ENCODE assay signal across 18 cellular contexts in genomic region chr11:73176145-73176891, GRCh38. TPM values are rescaled to one million over a fixed set of nuclear protein-coding genes. Genes with fewer than 3 reads are reported as not detected.
DNase-seq lines count a peak whose midpoint lies in the region; ATAC-seq, FAIRE-seq and TF ChIP-seq lines count a peak whose summit lies in the region.
"Had no signal": no experiment of that assay in that cellular context is flagged by ENCODE, and none has a peak within 500 bp of the region (broad histone marks: within the 10 kb centered on the region; RNA-seq: fewer than 3 reads in every experiment).

No MANE protein-coding gene starts in this region.

- no peaks in the 10 kb centered on the region for H3F3A ChIP-seq in Loucy (ENCODE audit: low read depth)

- TF ChIP-seq EP300 in H1 (IDR thresholded peaks at IDR 0.05; ENCODE audit: borderline replicate concordance in 1 of 2, low read depth in 2 of 2, low read length in 2 of 2), result no peak

- H2BK120ac ChIP-seq in H1 (replicated peaks; ENCODE audit: low read depth, low read length), result no peak overlapping the region

- no peak for FAIRE-seq in H1 (lab: Jason Lieb, UNC)
- FAIRE-seq: G401.6, kidney had no signal

- H3K79me2 ChIP-seq in Loucy (ENCODE audit: insufficient read depth, low read length), result no peaks in the 10 kb centered on the region
- no peaks in the 10 kb centered on the region for H3K79me2 ChIP-seq in H1 (ENCODE audit: control insufficient read depth in 1 of 2, insufficient read depth in 2 of 2, low read length in 2 of 2)

- H3K9ac ChIP-seq in Loucy (ENCODE audit: low read depth, low read length, poor library complexity, severe bottlenecking) (peak overlapping the region; percentile 49), H1 (replicated peaks in 1 of 4; ENCODE audit: extremely low read depth in 1 of 4, low read depth in 3 of 4, low read length in 3 of 4) (no peak overlapping the region)
- H3K9ac ChIP-seq: GM23248 had no signal

- H4K20me1 ChIP-seq in Loucy (ENCODE audit: insufficient read depth, low read length, poor library complexity, severe bottlenecking) (no peaks in the 10 kb centered on the region), H1 (replicated peaks in 1 of 2; ENCODE audit: control insufficient read depth in 1 of 2, insufficient read depth in 2 of 2, low read length in 2 of 2) (no peaks in the 10 kb centered on the region)

- peaks cover 0 to 6% (median 5%) of the 10 kb centered on the region in 3 donors for H3K4me1 Mint-ChIP-seq in CD8-positive, alpha-beta memory T cell

- no peak overlapping the region for H3K56ac ChIP-seq in H1 (replicated peaks; ENCODE audit: insufficient read length, low read depth, low read length)

- DNase-seq in NCI-H2171 treated with DMSO at 0.1 percent for 48 hours (lab: John Stamatoyannopoulos, UW), result peak; percentile 13
- DNase-seq in NCI-H2171 (lab: John Stamatoyannopoulos, UW), result no peak
- DNase-seq in H1 (ENCODE audit: low read depth in 1 of 2, low spot score in 2 of 2), result no peak
- DNase-seq in sciatic nerve (ENCODE audit: low spot score), result peak; percentile 41
- DNase-seq in CD8-positive, alpha-beta memory T cell, result no peak
- DNase-seq in hippocampal formation (lab: John Stamatoyannopoulos, UW), result no peak
- DNase-seq: effector CD8-positive, alpha-beta T cell; GM23248; kidney; NK-92 treated with Interleukin-12 subunit alpha and Interleukin-12 subunit beta, amount 100 ng/mL, for 24 hours had no signal

- H3K27ac ChIP-seq in H1 (ENCODE audit: low read depth, low read length), result no peak overlapping the region
- no peak overlapping the region for H3K27ac ChIP-seq in CD8-positive, alpha-beta memory T cell (ENCODE audit: low read depth, low read length)
- H3K27ac ChIP-seq: 22Rv1, GM23248 had no signal

- TF ChIP-seq RAD21 in H1 (IDR thresholded peaks at IDR 0.05 in 1 of 2, conservative IDR thresholded peaks at IDR 0.05 in 1 of 2; ENCODE audit: low read depth in 2 of 2, low read length in 2 of 2), result no peak

- no peaks in the 10 kb centered on the region for H3K9me2 ChIP-seq in Loucy (replicated peaks; ENCODE audit: low read depth, low read length)

- intact Hi-C loops in sciatic nerve (cut with DNase I), result loop anchor here (5.0 to 10.0 kb wide), 2 partner anchors 344 to 452 kb away; no protein-coding TSS in a partner anchor

- H3K36me3 ChIP-seq in Loucy (ENCODE audit: insufficient read depth, low read length), result no peaks in the 10 kb centered on the region
- H3K36me3 ChIP-seq in H1 (ENCODE audit: control insufficient read depth in 2 of 4, insufficient read depth in 4 of 4, low read length in 3 of 4), result no peaks in the 10 kb centered on the region
- H3K36me3 ChIP-seq in CD8-positive, alpha-beta memory T cell (ENCODE audit: insufficient read depth, low read length), result no peaks in the 10 kb centered on the region
- H3K36me3 ChIP-seq: gastroesophageal sphincter had no signal

- H3K36me3 Mint-ChIP-seq in CD8-positive, alpha-beta memory T cell, result no peaks in the 10 kb centered on the region
- H3K36me3 Mint-ChIP-seq: brain; natural killer cell treated with Interleukin-12 subunit alpha and Interleukin-12 subunit beta and Interleukin-15 and Interleukin-18, amount 100 ng/mL, for 72 hours had no signal

- H4K5ac ChIP-seq in H1 (ENCODE audit: insufficient read length, low read depth, low read length), result no peak overlapping the region

- no peak overlapping the region for H3K4me2 ChIP-seq in Loucy (ENCODE audit: low read depth, low read length, poor library complexity, severe bottlenecking)
- H3K4me2 ChIP-seq in H1 (ENCODE audit: insufficient read depth in 1 of 2, low read depth in 2 of 2, low read length in 2 of 2), result no peak overlapping the region

- no peaks in the 10 kb centered on the region for H3K27me3 ChIP-seq in Loucy (ENCODE audit: insufficient read depth, low read length, poor library complexity, severe bottlenecking)
- H3K27me3 ChIP-seq in H1 (replicated peaks in 1 of 4; ENCODE audit: control insufficient read depth in 3 of 4, extremely low read depth in 1 of 4, insufficient read depth in 3 of 4, low read length in 3 of 4), result no peaks in the 10 kb centered on the region
- H3K27me3 ChIP-seq in CD8-positive, alpha-beta memory T cell (ENCODE audit: insufficient read depth, low read length, poor library complexity, severe bottlenecking), result no peaks in the 10 kb centered on the region
- H3K27me3 ChIP-seq: gastroesophageal sphincter had no signal

- H3K23ac ChIP-seq in H1 (ENCODE audit: insufficient read length), result no peak overlapping the region

- H3K27ac Mint-ChIP-seq in CD8-positive, alpha-beta memory T cell, result peak overlapping the region in 4 of 8 donors; percentile 31 to 79 (median 58)

- no peaks in the 10 kb centered on the region for H3K27me3 Mint-ChIP-seq in CD8-positive, alpha-beta memory T cell

- no peak overlapping the region for H3K18ac ChIP-seq in H1 (ENCODE audit: extremely low read depth, low read length)

- H4K91ac ChIP-seq in H1 (replicated peaks; ENCODE audit: insufficient read length, low read length), result no peak overlapping the region

- CTCF ChIA-PET in H1 (lab: Charles Lee; ENCODE audit: partially characterized antibody), result interaction anchor here (0.5 to 9.4 kb wide), 21 partner anchors 8 to 586 kb away, joined by 3 to 258 read pairs (median 5); partner anchors contain the start of gene FCHSD2
- CTCF ChIA-PET in CD8-positive, alpha-beta memory T cell (lab: Charles Lee), result interaction anchor here (1.0 to 4.9 kb wide), 10 partner anchors 10 to 586 kb away, joined by 3 to 51 read pairs (median 8); partner anchors contain the start of gene ATG16L2

- H3K23me2 ChIP-seq in H1 (ENCODE audit: low read depth, low read length), result no peaks in the 10 kb centered on the region

- H2BK5ac ChIP-seq in H1 (ENCODE audit: low read depth, low read length), result peak overlapping the region; percentile 32; the same call in 1 of the 2 replicates

- no peaks in the 10 kb centered on the region for H3K79me1 ChIP-seq in H1 (ENCODE audit: low read depth, low read length)

- peak overlapping the region; percentile 14; the same call in 1 of the 2 replicates for H2AFZ ChIP-seq in Loucy (ENCODE audit: low read length)
- no peak overlapping the region for H2AFZ ChIP-seq in H1 (ENCODE audit: low read length)

- H2AK5ac ChIP-seq in H1 (ENCODE audit: low read depth, low read length), result no peak overlapping the region

- H3K4me3 Mint-ChIP-seq in CD8-positive, alpha-beta memory T cell, result no peak overlapping the region
- H3K4me3 Mint-ChIP-seq: brain; natural killer cell treated with Interleukin-12 subunit alpha and Interleukin-12 subunit beta and Interleukin-15 and Interleukin-18, amount 100 ng/mL, for 72 hours had no signal

- H3K9me3 ChIP-seq in Loucy (ENCODE audit: insufficient read depth, low read depth, low read length) (no peaks in the 10 kb centered on the region), H1 (ENCODE audit: insufficient read depth in 2 of 2, low read depth in 1 of 2, low read length in 1 of 2) (no peaks in the 10 kb centered on the region)
- H3K9me3 ChIP-seq in CD8-positive, alpha-beta memory T cell (ENCODE audit: low read length), result no peaks in the 10 kb centered on the region
- H3K9me3 ChIP-seq: gastroesophageal sphincter had no signal

- H3K4me1 ChIP-seq in Loucy (ENCODE audit: insufficient read depth, low read length, poor library complexity, severe bottlenecking) (peaks cover 42% of the 10 kb centered on the region), H1 (replicated peaks in 1 of 4; ENCODE audit: control insufficient read depth in 3 of 4, insufficient read depth in 4 of 4, low read length in 3 of 4) (no peaks in the 10 kb centered on the region)
- H3K4me1 ChIP-seq in CD8-positive, alpha-beta memory T cell (ENCODE audit: insufficient read depth, low read length), result no peaks in the 10 kb centered on the region

- ATAC-seq in sciatic nerve (no peak), GM18868 (IDR thresholded peaks at IDR 0.05; ENCODE audit: unreplicated experiment) (no peak)
- ATAC-seq: natural killer cell treated with Interleukin-12 subunit alpha and Interleukin-12 subunit beta and Interleukin-15 and Interleukin-18, amount 100 ng/mL, for 72 hours had no signal

- TF ChIP-seq POLR2A in H1 (IDR thresholded peaks at IDR 0.05; ENCODE audit: control extremely low read depth in 1 of 2, low read depth in 2 of 2, low read length in 2 of 2), result no peak

- POLR2A ChIA-PET in H1 (lab: Charles Lee; ENCODE audit: partially characterized antibody), result interaction anchor here (1.6 kb wide), 1 partner anchor 342 kb away, joined by 3 read pairs; no protein-coding TSS in a partner anchor
- POLR2A ChIA-PET in CD8-positive, alpha-beta memory T cell (lab: Charles Lee), result interaction anchor here (0.7 kb wide), 1 partner anchor 21 kb away, joined by 5 read pairs; no protein-coding TSS in a partner anchor

- TF ChIP-seq CTCF in Loucy (conservative IDR thresholded peaks at IDR 0.05; ENCODE audit: low read length) (no peak), H1 (IDR thresholded peaks at IDR 0.05; ENCODE audit: control extremely low read depth in 1 of 3, insufficient read depth in 1 of 3, low read depth in 1 of 3, low read length in 3 of 3) (no peak)

- H2BK12ac ChIP-seq in H1 (ENCODE audit: low read depth, low read length), result no peak overlapping the region

- H4K8ac ChIP-seq in H1 (ENCODE audit: extremely low read depth, insufficient read depth, low read length), result no peak overlapping the region

- WGBS in H1 (ENCODE audit: extremely low coverage in 1 of 2, insufficient coverage in 1 of 2, insufficient read length in 1 of 2, insufficient replicate concordance in 2 of 2, low coverage in 1 of 2, low lambda C conversion rate in 2 of 2, missing lambda C conversion rate in 1 of 2), 2 experiments, result 82% methylated on average over 5 of the region's 5 CpGs; no CpG with 5 or more reads in 1 of the 2 experiments

- no peaks in the 10 kb centered on the region for H3K9me3 Mint-ChIP-seq in CD8-positive, alpha-beta memory T cell
- H3K9me3 Mint-ChIP-seq: natural killer cell treated with Interleukin-12 subunit alpha and Interleukin-12 subunit beta and Interleukin-15 and Interleukin-18, amount 100 ng/mL, for 72 hours had no signal

- H3K4me3 ChIP-seq in Loucy (ENCODE audit: low read length, poor library complexity, severe bottlenecking) (no peak overlapping the region), H1 (ENCODE audit: extremely low read depth in 1 of 4, insufficient read depth in 2 of 4, low read depth in 3 of 4, low read length in 4 of 4) (no peak overlapping the region)
- H3K4me3 ChIP-seq in CD8-positive, alpha-beta memory T cell (ENCODE audit: low read length), result no peak overlapping the region
- H3K4me3 ChIP-seq: gastroesophageal sphincter, GM23248 had no signal

- H3K14ac ChIP-seq in H1 (ENCODE audit: insufficient read length), result no peak overlapping the region

- no peak overlapping the region for H3K4ac ChIP-seq in H1 (replicated peaks; ENCODE audit: insufficient read length, low read depth, low read length)

- no peak overlapping the region for H2BK15ac ChIP-seq in H1 (ENCODE audit: low read length)

- H2BK20ac ChIP-seq in H1 (ENCODE audit: low read length), result no peak overlapping the region

RNA-seq across cellular contexts. Expression of gene FCHSD2, which starts 34.2 kb away (rescaled TPM):
- total RNA-seq in H1 (2021; fragmentation: NEBNext Ultra II Directional; extraction: Animal tissue kit (Norgen Biotek cat#: 25700)), result 7.8 and 9.2 TPM in 2 replicates
- polyA plus RNA-seq in H1 (2011; rRNA removed), result 3.0 and 4.1 TPM in 2 replicates
- 4.8 TPM for polyA plus RNA-seq in H1 (2011; cell fraction: cytosol; rRNA removed)
- polyA plus RNA-seq in H1 (2011; cell fraction: nucleus; rRNA removed), result 6.5 TPM
- polyA plus RNA-seq in H1 (2012, experiment 1 of 2), result 4.8 to 6.8 TPM (median 5.9 TPM) in 4 replicates
- 1.1 TPM for polyA plus RNA-seq in H1 (2012, experiment 2 of 2)
- 4.2 TPM for polyA plus RNA-seq in H1 (2013, experiment 1 of 2)
- 4.0 TPM for polyA plus RNA-seq in H1 (2013, experiment 2 of 2)
- 4.0 and 6.5 TPM in 2 replicates for polyA minus RNA-seq in H1 (2011; rRNA and poly(A)+ RNA removed)
- polyA minus RNA-seq in H1 (2011; cell fraction: cytosol; rRNA and poly(A)+ RNA removed), result 4.1 TPM
- 8.1 TPM for polyA minus RNA-seq in H1 (2011; cell fraction: nucleus; rRNA and poly(A)+ RNA removed)
- 64.7 TPM for total RNA-seq in sciatic nerve
- 10 to 100 TPM; 28.0 to 28.3 TPM for total RNA-seq in CD8-positive, alpha-beta memory T cell
- polyA plus RNA-seq in CD8-positive, alpha-beta memory T cell, result 21.2 TPM

RNA-seq across cellular contexts. Expression of gene P2RY2, which starts 41.8 kb away (rescaled TPM):
- total RNA-seq in H1 (2021; fragmentation: NEBNext Ultra II Directional; extraction: Animal tissue kit (Norgen Biotek cat#: 25700)), result 1.0 and 1.2 TPM in 2 replicates
- polyA plus RNA-seq in H1 (2011; rRNA removed), result 1.5 and 2.6 TPM in 2 replicates
- 1.4 TPM for polyA plus RNA-seq in H1 (2011; cell fraction: cytosol; rRNA removed)
- polyA plus RNA-seq in H1 (2011; cell fraction: nucleus; rRNA removed), result 1.6 TPM
- 0.21 to 0.75 TPM (median 0.57 TPM) in 4 replicates for polyA plus RNA-seq in H1 (2012, experiment 1 of 2)
- 0.63 TPM for polyA plus RNA-seq in H1 (2012, experiment 2 of 2)
- 0.93 TPM for polyA plus RNA-seq in H1 (2013, experiment 1 of 2)
- polyA plus RNA-seq in H1 (2013, experiment 2 of 2), result 0.85 TPM
- polyA minus RNA-seq in H1 (2011; rRNA and poly(A)+ RNA removed), result 1.4 and 1.5 TPM in 2 replicates
- polyA minus RNA-seq in H1 (2011; cell fraction: cytosol; rRNA and poly(A)+ RNA removed), result 0.66 TPM
- 2.7 TPM for polyA minus RNA-seq in H1 (2011; cell fraction: nucleus; rRNA and poly(A)+ RNA removed)
- 12.3 TPM for total RNA-seq in sciatic nerve
- not detected for total RNA-seq in CD8-positive, alpha-beta memory T cell
- polyA plus RNA-seq in CD8-positive, alpha-beta memory T cell, result not detected
- total RNA-seq: GM23248, LHCN-M2 had no signal
- polyA plus RNA-seq: GM23248 had no signal

Comparison
In these comparisons a context has a peak if more than half of its experiments do, and no peak if none do; other contexts are left out.
1. DNase-seq: peak in NCI-H2171 treated with DMSO at 0.1 percent for 48 hours (single experiment) and sciatic nerve (single experiment); none in NCI-H2171 (single experiment), H1 (0 of 2), CD8-positive, alpha-beta memory T cell (0 of 5) and hippocampal formation (0 of 2).